ENCODE assay signal across 8 cellular contexts in the genomic region with DNA sequence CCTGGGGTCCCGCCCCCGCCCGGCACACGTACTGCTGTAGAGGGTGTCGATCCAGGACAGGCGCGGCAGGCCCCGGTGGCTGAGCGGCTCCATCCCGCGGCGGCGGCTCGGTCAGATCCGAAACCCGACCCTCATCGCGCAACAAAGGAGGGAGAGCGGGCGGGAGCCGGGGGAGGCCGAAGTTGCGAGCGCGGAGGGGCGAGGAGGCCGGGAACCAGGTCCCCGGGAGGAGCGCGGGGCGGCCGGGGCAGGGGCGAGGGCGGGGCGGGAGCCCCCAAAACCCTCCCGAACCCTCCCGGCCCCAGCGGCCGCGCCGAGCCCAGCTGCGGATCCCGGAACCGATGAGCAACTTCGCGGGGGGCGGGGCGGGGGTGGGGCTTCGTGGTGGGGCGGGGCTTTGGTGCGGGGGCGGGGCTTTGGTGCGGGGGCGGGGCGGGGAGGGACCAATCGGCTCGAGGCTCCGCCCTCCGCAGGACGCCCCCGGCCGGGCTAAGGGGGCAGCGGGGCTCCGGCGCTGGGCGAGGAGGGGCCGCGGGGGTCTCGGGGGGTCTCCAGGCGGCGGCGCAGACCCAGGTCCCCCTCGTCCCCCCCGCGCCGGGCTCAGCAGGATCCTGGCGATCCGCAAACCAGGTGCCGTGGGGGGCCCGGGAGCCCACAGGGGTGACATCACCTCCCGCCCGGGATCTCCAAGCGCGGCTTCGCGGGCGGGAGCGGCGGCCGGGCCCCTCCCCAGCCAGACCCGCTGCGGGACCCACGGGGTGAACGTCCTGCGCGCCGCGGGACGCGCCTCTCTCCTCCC. TPM values are rescaled to one million over a fixed set of nuclear protein-coding genes. Genes with fewer than 3 reads are reported as not detected.
DNase-seq lines count a peak whose midpoint lies in the region; ATAC-seq and TF ChIP-seq lines count a peak whose summit lies in the region.

Gene ABR, minus strand, starts transcription at position 347 of the 799 bp plus-strand sequence. Its CDS starts 254 bp downstream, at position 93.

- CTCF ChIA-PET in activated CD8-positive, alpha-beta memory T cell treated with anti-CD3 and anti-CD28 coated beads for 36 hours (lab: Charles Lee): interaction anchor here (3.3 kb wide), 1 partner anchor 57 kb away, joined by 17 read pairs; no protein-coding TSS in a partner anchor

- H3K4me1 ChIP-seq in HUES64 (ENCODE audit: insufficient read depth, low read length) (peaks cover 10% of the 10 kb centered on the region), mucosa of rectum (ENCODE audit: control insufficient read depth in 2 of 2, insufficient read depth in 2 of 2, low read length in 2 of 2) (peaks cover 4 to 8% of the 10 kb centered on the region in 2 donors)

- H3K9me3 ChIP-seq in HUES64 (ENCODE audit: insufficient read depth, low read depth, low read length) (no peaks in the 10 kb centered on the region), mucosa of rectum (ENCODE audit: control insufficient read depth in 2 of 2, low read length in 2 of 2) (no peaks in the 10 kb centered on the region)

- H3K27me3 ChIP-seq in HUES64 (ENCODE audit: insufficient read depth, low read length): peaks cover 37% of the 10 kb centered on the region
- H3K27me3 ChIP-seq in mucosa of rectum (ENCODE audit: control insufficient read depth in 2 of 2, insufficient read depth in 2 of 2, low read length in 2 of 2): no peaks in the 10 kb centered on the region

- H3K4me3 ChIP-seq in HUES64 (ENCODE audit: low read length) (peak within 1 kb of the TSS; percentile 70), mucosa of rectum (ENCODE audit: low read length in 2 of 2) (peak within 1 kb of the TSS; percentile 41 to 60)

- H3K9ac ChIP-seq in HUES64 (ENCODE audit: low read depth, low read length): peak within 1 kb of the TSS; percentile 52; the same call in 1 of the 2 replicates
- peak within 1 kb of the TSS in 1 of 2 donors; percentile 56 for H3K9ac ChIP-seq in mucosa of rectum (ENCODE audit: low read depth in 1 of 2, low read length in 2 of 2)

- peaks cover 4% of the 10 kb centered on the region for H3K27me3 Mint-ChIP-seq in endothelial cell (ENCODE audit: unreplicated experiment)
- H3K27me3 Mint-ChIP-seq in stimulated activated naive CD8-positive, alpha-beta T cell treated with anti-CD3 and anti-CD28 coated beads, Interleukin-15, Interleukin-2, amounts not matched to agents 100 ng/mL and 50 ng/mL, for 24 hours: no peaks in the 10 kb centered on the region

- H3K9me3 Mint-ChIP-seq in endothelial cell (ENCODE audit: unreplicated experiment): no peaks in the 10 kb centered on the region
- H3K9me3 Mint-ChIP-seq in stimulated activated naive CD8-positive, alpha-beta T cell treated with anti-CD3 and anti-CD28 coated beads, Interleukin-15, Interleukin-2, amounts not matched to agents 100 ng/mL and 50 ng/mL, for 24 hours: no peaks in the 10 kb centered on the region

- H3K4me3 Mint-ChIP-seq in endothelial cell (ENCODE audit: unreplicated experiment): peak within 1 kb of the TSS; percentile 82
- peak within 1 kb of the TSS; percentile 59 for H3K4me3 Mint-ChIP-seq in stimulated activated naive CD8-positive, alpha-beta T cell treated with anti-CD3 and anti-CD28 coated beads, Interleukin-15, Interleukin-2, amounts not matched to agents 100 ng/mL and 50 ng/mL, for 24 hours

- under 1% methylated on average over 82 of the region's 100 CpGs for WGBS in HUES64

- peaks cover 12% of the 10 kb centered on the region for H3K4me1 Mint-ChIP-seq in endothelial cell (ENCODE audit: unreplicated experiment)
- peaks cover 28% of the 10 kb centered on the region for H3K4me1 Mint-ChIP-seq in stimulated activated naive CD8-positive, alpha-beta T cell treated with anti-CD3 and anti-CD28 coated beads, Interleukin-15, Interleukin-2, amounts not matched to agents 100 ng/mL and 50 ng/mL, for 24 hours (ENCODE audit: low read depth)

- TF ChIP-seq CTCF in endothelial cell (IDR thresholded peaks at IDR 0.05; ENCODE audit: unreplicated experiment): no peak

- no peaks in the 10 kb centered on the region for H3K36me3 Mint-ChIP-seq in endothelial cell (ENCODE audit: low read depth, unreplicated experiment)
- H3K36me3 Mint-ChIP-seq in stimulated activated naive CD8-positive, alpha-beta T cell treated with anti-CD3 and anti-CD28 coated beads, Interleukin-15, Interleukin-2, amounts not matched to agents 100 ng/mL and 50 ng/mL, for 24 hours (ENCODE audit: low read depth): no peaks in the 10 kb centered on the region

- DNase-seq in Ammon's horn (ENCODE audit: low spot score) (peak; percentile 46), endothelial cell (ENCODE audit: low spot score) (peak; percentile 44)

- ATAC-seq in HG02763 (IDR thresholded peaks at IDR 0.05; ENCODE audit: unreplicated experiment): no peak
- ATAC-seq in HG03280 (IDR thresholded peaks at IDR 0.05; ENCODE audit: unreplicated experiment): no peak

- no peak within 1 kb of the TSS for H3K27ac ChIP-seq in HUES64 (ENCODE audit: low read depth, low read length)
- peak within 1 kb of the TSS in 1 of 2 donors; percentile 32 for H3K27ac ChIP-seq in mucosa of rectum (ENCODE audit: low read depth in 2 of 2, low read length in 2 of 2)

- POLR2A ChIA-PET in activated CD8-positive, alpha-beta memory T cell treated with anti-CD3 and anti-CD28 coated beads for 36 hours (lab: Charles Lee): interaction anchor here (1.2 kb wide), 1 partner anchor 18 kb away, joined by 6 read pairs; no protein-coding TSS in a partner anchor

- H3K27ac Mint-ChIP-seq in endothelial cell (ENCODE audit: unreplicated experiment): no peak within 1 kb of the TSS
- no peak within 1 kb of the TSS for H3K27ac Mint-ChIP-seq in stimulated activated naive CD8-positive, alpha-beta T cell treated with anti-CD3 and anti-CD28 coated beads, Interleukin-15, Interleukin-2, amounts not matched to agents 100 ng/mL and 50 ng/mL, for 24 hours

- H3K36me3 ChIP-seq in HUES64 (ENCODE audit: insufficient read depth, low read length) (no peaks in the 10 kb centered on the region), mucosa of rectum (ENCODE audit: control insufficient read depth in 2 of 2, insufficient read depth in 2 of 2, low read length in 2 of 2) (no peaks in the 10 kb centered on the region)

RNA-seq across cellular contexts. Expression of gene ABR, which starts in this region (rescaled TPM):
- 21.9 TPM for polyA plus RNA-seq in HUES64 (2013, experiment 1 of 2)
- 25.4 TPM for polyA plus RNA-seq in HUES64 (2013, experiment 2 of 2)
- total RNA-seq in activated CD8-positive, alpha-beta memory T cell treated with anti-CD3 and anti-CD28 coated beads for 36 hours: 10 to 100 TPM; 52.5 to 56.2 TPM
- total RNA-seq in endothelial cell (ENCODE audit: unreplicated experiment): 76.6 TPM
